In genomic region chr19:13099073-13099999, GRCh38 we compare ENCODE assay signal across 8 cellular contexts. TPM values are rescaled to one million over a fixed set of nuclear protein-coding genes. Genes with fewer than 3 reads are reported as not detected.
A peak's percentile ranks its signal among the peaks of the same experiment; 100 is the strongest.
DNase-seq lines count a peak whose midpoint lies in the region; ATAC-seq, FAIRE-seq and TF ChIP-seq lines count a peak whose summit lies in the region.

No MANE protein-coding gene starts in this region.

- intact Hi-C loops in kidney (cut with DNase I) = loop anchor here (5.0 kb wide), 1 partner anchor 122 kb away; no protein-coding TSS in a partner anchor

- no peak for FAIRE-seq in kidney (lab: Jason Lieb, UNC)

- peaks cover 4% of the 10 kb centered on the region for H3K36me3 Mint-ChIP-seq in activated naive CD8-positive, alpha-beta T cell treated with anti-CD3 and anti-CD28 coated beads, Interleukin-2, amount 10 ng/mL, durations not matched to agents 7 days and 5 days

- H3K36me3 ChIP-seq in SU-DHL-6 (ENCODE audit: low read length) (peaks cover 13% of the 10 kb centered on the region), kidney (ENCODE audit: control insufficient read depth in 1 of 2, insufficient read depth in 2 of 2, low read length in 2 of 2) (no peaks in the 10 kb centered on the region)

- H3K9me3 Mint-ChIP-seq in activated naive CD8-positive, alpha-beta T cell treated with anti-CD3 and anti-CD28 coated beads, Interleukin-2, amount 10 ng/mL, durations not matched to agents 7 days and 5 days = peaks cover 2% of the 10 kb centered on the region

- POLR2A ChIA-PET in activated naive CD8-positive, alpha-beta T cell treated with anti-CD3 and anti-CD28 coated beads, Interleukin-2, amount 10 ng/mL, durations not matched to agents 7 days and 5 days (lab: Charles Lee) = interaction anchor here (0.5 to 1.9 kb wide), 8 partner anchors 18 to 1300 kb away, joined by 3 to 6 read pairs (median 3); no protein-coding TSS in a partner anchor

- DNase-seq in activated naive CD8-positive, alpha-beta T cell treated with anti-CD3 and anti-CD28 coated beads, Interleukin-2, amount 10 ng/mL, durations not matched to agents 7 days and 5 days = peak; percentile 80
- DNase-seq in kidney = peak; percentile 94
- DNase-seq in stimulated activated CD4-positive, alpha-beta T cell treated with anti-CD3 and anti-CD28 coated beads, TNF-alpha, amount 100 ng/mL, for 48 hours (ENCODE audit: low read depth in 3 of 3) = peak; percentile 56 to 71 (median 64)
- DNase-seq in HPDE6-E6E7 (ENCODE audit: extremely low spot score) = no peak

- H4K20me1 ChIP-seq in SU-DHL-6 (ENCODE audit: low read depth, low read length) = no peaks in the 10 kb centered on the region

- TF ChIP-seq POLR2A in GM18505 (IDR thresholded peaks at IDR 0.05; ENCODE audit: borderline replicate concordance, extremely low read depth, insufficient read depth, insufficient read length) = peak; percentile 6

- no peaks in the 10 kb centered on the region for H3K9me3 ChIP-seq in SU-DHL-6 (ENCODE audit: insufficient read depth, low read length)
- no peaks in the 10 kb centered on the region for H3K9me3 ChIP-seq in kidney (ENCODE audit: control insufficient read depth in 1 of 2, low read length in 2 of 2)

- peaks cover 31% of the 10 kb centered on the region for H3K4me1 Mint-ChIP-seq in activated naive CD8-positive, alpha-beta T cell treated with anti-CD3 and anti-CD28 coated beads, Interleukin-2, amount 10 ng/mL, durations not matched to agents 7 days and 5 days

- H3K4me2 ChIP-seq in SU-DHL-6 (ENCODE audit: low read depth, low read length, poor library complexity, severe bottlenecking) = peak overlapping the region; percentile 35

- TF ChIP-seq CTCF in SU-DHL-6 (IDR thresholded peaks at IDR 0.05; ENCODE audit: insufficient read depth, low read length, poor library complexity, severe bottlenecking) = no peak
- TF ChIP-seq CTCF in kidney (IDR thresholded peaks at IDR 0.05; ENCODE audit: borderline replicate concordance, extremely low read depth, insufficient read depth) = no peak

- H3K4me3 ChIP-seq in SU-DHL-6 (ENCODE audit: insufficient read depth, low read length, poor library complexity, severe bottlenecking) (no peak overlapping the region), kidney (ENCODE audit: low read length in 2 of 2) (no peak overlapping the region)

- H3K4me3 Mint-ChIP-seq in activated naive CD8-positive, alpha-beta T cell treated with anti-CD3 and anti-CD28 coated beads, Interleukin-2, amount 10 ng/mL, durations not matched to agents 7 days and 5 days = peak overlapping the region; percentile 73

- H3K27ac ChIP-seq in SU-DHL-6 (ENCODE audit: low read depth, low read length) = no peak overlapping the region
- peak overlapping the region; percentile 67 to 89 for H3K27ac ChIP-seq in kidney (ENCODE audit: low read depth in 2 of 2, low read length in 2 of 2)

- H3K27ac Mint-ChIP-seq in activated naive CD8-positive, alpha-beta T cell treated with anti-CD3 and anti-CD28 coated beads, Interleukin-2, amount 10 ng/mL, durations not matched to agents 7 days and 5 days = peak overlapping the region; percentile 94

- ATAC-seq in GM18505 (IDR thresholded peaks at IDR 0.05; ENCODE audit: unreplicated experiment) (no peak), GM19452 (IDR thresholded peaks at IDR 0.05; ENCODE audit: unreplicated experiment) (no peak), HG02973 (IDR thresholded peaks at IDR 0.05; ENCODE audit: unreplicated experiment) (no peak)
- ATAC-seq in activated naive CD8-positive, alpha-beta T cell treated with anti-CD3 and anti-CD28 coated beads, Interleukin-2, amount 10 ng/mL, durations not matched to agents 7 days and 5 days (ENCODE audit: low read depth) = peak; percentile 57

- H3K27me3 ChIP-seq in SU-DHL-6 (ENCODE audit: low read length) = no peaks in the 10 kb centered on the region

- peaks cover 40% of the 10 kb centered on the region for H3K27me3 Mint-ChIP-seq in activated naive CD8-positive, alpha-beta T cell treated with anti-CD3 and anti-CD28 coated beads, Interleukin-2, amount 10 ng/mL, durations not matched to agents 7 days and 5 days

- H3K9ac ChIP-seq in SU-DHL-6 (ENCODE audit: low read length) (peak overlapping the region; percentile 26; the same call in 1 of the 2 replicates), kidney (ENCODE audit: low read length in 2 of 2) (peak overlapping the region in 1 of 2 donors; percentile 24)

- H3F3A ChIP-seq in SU-DHL-6 (ENCODE audit: insufficient read depth) = peaks cover 27% of the 10 kb centered on the region

- peaks cover 14% of the 10 kb centered on the region for H3K79me2 ChIP-seq in SU-DHL-6 (ENCODE audit: insufficient read depth, low read length)

- no peaks in the 10 kb centered on the region for H3K9me2 ChIP-seq in SU-DHL-6 (replicated peaks; ENCODE audit: insufficient read depth, low read length)

- H2AFZ ChIP-seq in SU-DHL-6 (ENCODE audit: low read depth, low read length, severe bottlenecking) = no peak overlapping the region

- peaks cover 4 to 28% of the 10 kb centered on the region in 2 donors for H3K4me1 ChIP-seq in kidney (ENCODE audit: control insufficient read depth in 1 of 2, insufficient read depth in 1 of 2, low read depth in 1 of 2, low read length in 2 of 2)

RNA-seq across cellular contexts. Expression of gene LYL1, which starts 3.3 kb away (rescaled TPM):
- 1 to 10 TPM; 3.7 TPM for total RNA-seq in activated naive CD8-positive, alpha-beta T cell treated with anti-CD3 and anti-CD28 coated beads, Interleukin-2, amount 10 ng/mL, durations not matched to agents 7 days and 5 days
- 13.8 TPM for total RNA-seq in kidney
- 8.5 TPM for polyA plus RNA-seq in kidney (ENCODE audit: insufficient read depth, low read depth, low replicate concordance)

RNA-seq across cellular contexts. Expression of gene TRMT1, which starts 17.2 kb away (rescaled TPM):
- total RNA-seq in activated naive CD8-positive, alpha-beta T cell treated with anti-CD3 and anti-CD28 coated beads, Interleukin-2, amount 10 ng/mL, durations not matched to agents 7 days and 5 days = 10 to 100 TPM; 54.3 to 55.8 TPM
- 40.0 TPM for total RNA-seq in kidney
- 22.7 TPM for polyA plus RNA-seq in kidney (ENCODE audit: insufficient read depth, low read depth, low replicate concordance)

RNA-seq across cellular contexts. Expression of gene NACC1, which starts 18.7 kb away (rescaled TPM):
- 10 to 100 TPM; 56.3 to 57.2 TPM for total RNA-seq in activated naive CD8-positive, alpha-beta T cell treated with anti-CD3 and anti-CD28 coated beads, Interleukin-2, amount 10 ng/mL, durations not matched to agents 7 days and 5 days
- total RNA-seq in kidney = 46.1 TPM
- 16.7 TPM for polyA plus RNA-seq in kidney (ENCODE audit: insufficient read depth, low read depth, low replicate concordance)

RNA-seq across cellular contexts. Expression of gene STX10, which starts 50.8 kb away (rescaled TPM):
- 10 to 100 TPM; 67.1 to 69.9 TPM for total RNA-seq in activated naive CD8-positive, alpha-beta T cell treated with anti-CD3 and anti-CD28 coated beads, Interleukin-2, amount 10 ng/mL, durations not matched to agents 7 days and 5 days
- total RNA-seq in kidney = 39.5 TPM
- 52.9 TPM for polyA plus RNA-seq in kidney (ENCODE audit: insufficient read depth, low read depth, low replicate concordance)

RNA-seq across cellular contexts. Expression of gene IER2, which starts 50.9 kb away (rescaled TPM):
- total RNA-seq in activated naive CD8-positive, alpha-beta T cell treated with anti-CD3 and anti-CD28 coated beads, Interleukin-2, amount 10 ng/mL, durations not matched to agents 7 days and 5 days = 100 to 1,000 TPM; 167 to 178 TPM
- total RNA-seq in kidney = 73.9 TPM
- 96.7 TPM for polyA plus RNA-seq in kidney (ENCODE audit: insufficient read depth, low read depth, low replicate concordance)
